In genomic region chr17:29238133-29238850, GRCh38 we compare ENCODE assay signal across 1 cellular context.
TF ChIP-seq lines count a peak whose summit lies in the region.

No MANE protein-coding gene starts in this region.

TF ChIP-seq in H1, 55 proteins besides CTCF, POLR2A, EP300 and RAD21:
- TF ChIP-seq SIN3A (conservative IDR thresholded peaks at IDR 0.05 in 1 of 2, IDR thresholded peaks at IDR 0.05 in 1 of 2; ENCODE audit: low read depth in 1 of 2, low read length in 2 of 2) (no peak), TCF12 (IDR thresholded peaks at IDR 0.05; ENCODE audit: low read depth, low read length) (no peak), USF2 (IDR thresholded peaks at IDR 0.05; ENCODE audit: low read length) (no peak), FOSL1 (IDR thresholded peaks at IDR 0.05; ENCODE audit: insufficient read depth, low read depth, low read length) (no peak), CHD7 (IDR thresholded peaks at IDR 0.05; ENCODE audit: insufficient replicate concordance, low read length) (no peak), SP2 (IDR thresholded peaks at IDR 0.05; ENCODE audit: low read length) (no peak), NANOG (IDR thresholded peaks at IDR 0.05; ENCODE audit: insufficient read depth, low read depth, low read length, poor library complexity, severe bottlenecking) (no peak), HDAC2 (IDR thresholded peaks at IDR 0.05; ENCODE audit: borderline replicate concordance in 1 of 2, low read depth in 2 of 2, low read length in 2 of 2) (no peak), ATF3 (IDR thresholded peaks at IDR 0.05; ENCODE audit: insufficient read depth, low read depth, low read length) (no peak), TEAD4 (IDR thresholded peaks at IDR 0.05; ENCODE audit: low read depth, low read length) (no peak), BCL11A (IDR thresholded peaks at IDR 0.05; ENCODE audit: low read depth in 2 of 2, low read length in 2 of 2) (no peak)
